33 cellular contexts compared by ENCODE assay signal in the genomic region with DNA sequence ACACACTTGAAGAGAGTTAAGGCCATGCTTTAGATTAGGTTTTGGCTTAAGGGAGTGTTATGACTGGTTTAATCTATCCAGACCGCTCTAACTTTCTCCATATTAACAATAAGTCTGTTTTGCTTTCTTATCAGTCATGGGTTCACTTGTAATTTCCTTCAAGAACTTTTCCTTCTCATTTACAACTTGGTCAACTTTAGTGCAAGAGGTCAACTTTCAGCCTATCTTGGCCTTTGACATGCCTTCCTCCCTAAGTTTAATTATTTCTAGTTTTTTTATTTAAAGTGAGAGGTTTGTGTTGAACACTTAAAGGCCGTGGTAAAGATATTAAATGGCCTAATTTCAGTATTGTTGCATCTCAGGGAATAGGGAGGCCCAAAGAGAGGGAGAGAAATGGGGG.
"Had no signal": no experiment of that assay in that cellular context is flagged by ENCODE, and none has a peak within 500 bp of the region (broad histone marks: within the 10 kb centered on the region; RNA-seq: fewer than 3 reads in every experiment).

No MANE protein-coding gene starts in this region.

- H3K9me3 ChIP-seq: adrenal gland had no signal

- ATAC-seq: activated CD4-positive, alpha-beta T cell treated with anti-CD3 and anti-CD28 coated beads for 36 hours; activated CD4-positive, CD25-positive, alpha-beta regulatory T cell treated with anti-CD3 and anti-CD28 coated beads, Interleukin-2, amount 50 U/mL, for 24 hours; activated CD8-positive, alpha-beta T cell treated with anti-CD3 and anti-CD28 coated beads for 36 hours; activated naive CD4-positive, alpha-beta T cell treated with anti-CD3 and anti-CD28 coated beads, Interleukin-2, amount 50 U/mL, for 72 hours; activated T-cell treated with anti-CD3 and anti-CD28 coated beads, Interleukin-2, amount 50 U/mL, for 4 hours; activated T-cell treated with anti-CD3 and anti-CD28 coated beads, Interleukin-2, amount 50 U/mL, for 72 hours; activated T-helper 17 cell treated with anti-CD3 and anti-CD28 coated beads, Interleukin-2, amount 50 U/mL, for 72 hours; body of pancreas; WTC11 had no signal

- DNase-seq: activated CD4-positive, alpha-beta T cell treated with anti-CD3 and anti-CD28 coated beads for 1 hour; activated CD4-positive, alpha-beta T cell treated with anti-CD3 and anti-CD28 coated beads for 36 hours; activated CD4-positive, alpha-beta T cell treated with anti-CD3 and anti-CD28 coated beads for 48 hours; activated CD4-positive, alpha-beta T cell treated with anti-CD3 and anti-CD28 coated beads, Interleukin-2, amount 10 ng/mL, durations not matched to agents 7 days and 5 days; activated CD4-positive, alpha-beta T cell treated with anti-CD3 and anti-CD28 coated beads, Interleukin-2, amount 50 U/mL, for 48 hours; activated CD4-positive, CD25-positive, alpha-beta regulatory T cell; activated CD8-positive, alpha-beta memory T cell treated with anti-CD3 and anti-CD28 coated beads, Interleukin-2, amount 50 U/mL, for 4 hours; activated CD8-positive, alpha-beta T cell treated with anti-CD3 and anti-CD28 coated beads for 36 hours; activated effector memory CD4-positive, alpha-beta T cell treated with anti-CD3 and anti-CD28 coated beads, Interleukin-2, amount 50 U/mL, for 16 hours; activated gamma-delta T cell treated with Interleukin-2 at 50 U/mL for 16 hours; activated naive CD4-positive, alpha-beta T cell; activated naive CD4-positive, alpha-beta T cell treated with anti-CD3 and anti-CD28 coated beads for 36 hours; activated naive CD4-positive, alpha-beta T cell treated with anti-CD3 and anti-CD28 coated beads, Interleukin-2, amount 50 U/mL, for 16 hours; activated naive CD8-positive, alpha-beta T cell treated with anti-CD3 and anti-CD28 coated beads for 36 hours; activated T-cell treated with anti-CD3 and anti-CD28 coated beads for 4 hours; activated T-cell treated with anti-CD3 and anti-CD28 coated beads, Interleukin-2, amount 50 U/mL, for 1 hour; activated T-cell treated with anti-CD3 and anti-CD28 coated beads, Interleukin-2, amount 50 U/mL, for 4 hours; activated T-cell treated with anti-CD3 and anti-CD28 coated beads, Interleukin-2, amount 50 U/mL, for 72 hours; adrenal gland; amniotic stem cell; aorta; body of pancreas; brain microvascular endothelial cell; central memory CD4-positive, alpha-beta T cell; SW 1271; T-helper 1 cell; T-helper 9 cell; WERI-Rb-1 had no signal

- H3K4me3 ChIP-seq: adrenal gland, body of pancreas, breast epithelium had no signal

- H3K4me1 ChIP-seq: breast epithelium had no signal

- H3K27ac ChIP-seq: adrenal gland, body of pancreas, brain microvascular endothelial cell, breast epithelium, WERI-Rb-1 had no signal

- H3K36me3 ChIP-seq: breast epithelium had no signal

- H3K27me3 ChIP-seq: adrenal gland, body of pancreas, brain microvascular endothelial cell, breast epithelium had no signal
